ENCODE assay signal across 27 cellular contexts in genomic region chr1:199264911-199265310, GRCh38.
"Had no signal": no experiment of that assay in that cellular context is flagged by ENCODE, and none has a peak within 500 bp of the region (broad histone marks: within the 10 kb centered on the region; RNA-seq: fewer than 3 reads in every experiment).

No MANE protein-coding gene starts in this region.

- ATAC-seq: esophagus mucosa, foreskin keratinocyte, gastroesophageal sphincter, WTC11 had no signal

- H3K36me3 ChIP-seq: brain microvascular endothelial cell, gastroesophageal sphincter had no signal

- FAIRE-seq: astrocyte, bronchial epithelial cell had no signal

- H3K9me3 ChIP-seq: gastroesophageal sphincter had no signal

- H3K27me3 ChIP-seq: brain microvascular endothelial cell, dorsolateral prefrontal cortex, foreskin keratinocyte, gastroesophageal sphincter had no signal

- DNase-seq: activated CD4-positive, alpha-beta memory T cell treated with anti-CD3 and anti-CD28 coated beads, Interleukin-2, amount 10 ng/mL, durations not matched to agents 7 days and 5 days; activated CD4-positive, alpha-beta T cell treated with anti-CD3 and anti-CD28 coated beads for 1 hour; activated CD4-positive, alpha-beta T cell treated with anti-CD3 and anti-CD28 coated beads for 4 hours; activated CD4-positive, alpha-beta T cell treated with anti-CD3 and anti-CD28 coated beads, Interleukin-2, amount 10 ng/mL, durations not matched to agents 7 days and 5 days; activated CD4-positive, alpha-beta T cell treated with anti-CD3 and anti-CD28 coated beads, Interleukin-2, amount 50 U/mL, for 4 hours; activated CD8-positive, alpha-beta memory T cell treated with anti-CD3 and anti-CD28 coated beads, Interleukin-2, amount 50 U/mL, for 48 hours; activated gamma-delta T cell; activated naive CD4-positive, alpha-beta T cell; activated naive CD4-positive, alpha-beta T cell treated with anti-CD3 and anti-CD28 coated beads, Interleukin-2, amount 10 ng/mL, durations not matched to agents 7 days and 5 days; activated naive CD8-positive, alpha-beta T cell treated with anti-CD3 and anti-CD28 coated beads, Interleukin-2, amount 10 ng/mL, durations not matched to agents 7 days and 5 days; activated T-cell treated with anti-CD3 and anti-CD28 coated beads for 4 hours; activated T-cell treated with anti-CD3 and anti-CD28 coated beads, Interleukin-2, amount 50 U/mL, for 24 hours; amniotic stem cell; anterior cingulate cortex; brain microvascular endothelial cell; dorsolateral prefrontal cortex; effector memory CD4-positive, alpha-beta T cell; endodermal cell; T-helper 2 cell had no signal

- H3K4me3 ChIP-seq: coronary artery, dorsolateral prefrontal cortex, gastroesophageal sphincter had no signal

- H3K4me1 ChIP-seq: foreskin keratinocyte, gastroesophageal sphincter had no signal

- H3K27ac ChIP-seq: brain microvascular endothelial cell, coronary artery, dorsolateral prefrontal cortex, foreskin keratinocyte, gastroesophageal sphincter, VCaP had no signal
